17 cellular contexts compared by ENCODE assay signal in the genomic region with DNA sequence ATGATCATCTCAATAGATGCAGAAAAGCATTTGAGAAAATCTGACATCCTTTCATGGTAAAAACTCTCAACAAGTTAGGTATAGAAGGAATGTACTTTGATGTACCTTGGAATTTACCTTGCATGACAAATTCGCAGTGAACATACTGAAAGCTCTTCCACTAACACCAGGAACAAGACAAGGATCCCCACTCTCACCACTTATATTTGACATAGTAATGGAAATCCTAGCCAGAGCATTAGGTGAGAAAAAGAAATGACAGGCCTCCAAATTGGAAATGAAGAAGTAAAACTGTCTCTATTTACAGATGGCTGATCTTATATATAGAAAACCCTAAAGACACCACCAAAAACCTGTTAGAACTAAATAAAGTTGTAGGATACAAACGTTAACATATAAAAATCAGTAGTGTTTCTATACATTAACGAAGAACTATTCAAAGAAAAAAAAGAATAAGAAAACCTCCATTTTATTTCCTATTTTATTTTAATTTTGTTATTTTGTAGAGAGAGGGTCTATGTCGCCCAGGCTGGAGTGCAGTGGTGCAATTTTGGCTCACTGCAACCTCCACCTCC. TPM values are rescaled to one million over a fixed set of nuclear protein-coding genes. Genes with fewer than 3 reads are reported as not detected.
A peak's percentile ranks its signal among the peaks of the same experiment; 100 is the strongest.
DNase-seq lines count a peak whose midpoint lies in the region; ATAC-seq and TF ChIP-seq lines count a peak whose summit lies in the region.
"Had no signal": no experiment of that assay in that cellular context is flagged by ENCODE, and none has a peak within 500 bp of the region (broad histone marks: within the 10 kb centered on the region; RNA-seq: fewer than 3 reads in every experiment).

No MANE protein-coding gene starts in this region.

- H3K4me2 ChIP-seq in OCI-LY3 (ENCODE audit: low read length) = peak overlapping the region; percentile 19

- H3K27me3 Mint-ChIP-seq in natural killer cell (ENCODE audit: low read depth in 2 of 2) = no peaks in the 10 kb centered on the region
- H3K27me3 Mint-ChIP-seq in natural killer cell treated with Interleukin-12 subunit alpha and Interleukin-12 subunit beta and Interleukin-15 and Interleukin-18, amount 100 ng/mL, for 72 hours = no peaks in the 10 kb centered on the region
- no peaks in the 10 kb centered on the region for H3K27me3 Mint-ChIP-seq in memory B cell
- H3K27me3 Mint-ChIP-seq: CD4-positive, CD25-positive, alpha-beta regulatory T cell had no signal

- ATAC-seq in natural killer cell (no peak), memory B cell (ENCODE audit: low read depth) (peak; percentile 50), HG02678 (IDR thresholded peaks at IDR 0.05; ENCODE audit: unreplicated experiment) (no peak), GM18873 (IDR thresholded peaks at IDR 0.05; ENCODE audit: low FRiP score, unreplicated experiment) (no peak)
- ATAC-seq in natural killer cell treated with Interleukin-12 subunit alpha and Interleukin-12 subunit beta and Interleukin-15 and Interleukin-18, amount 100 ng/mL, for 72 hours = no peak
- ATAC-seq: K562, PC-3 had no signal

- intact Hi-C loops in natural killer cell (cut with micrococcal nuclease) = no loop called here

- no peaks in the 10 kb centered on the region for H3K79me2 ChIP-seq in OCI-LY3 (ENCODE audit: low read length)

- TF ChIP-seq CTCF in natural killer cell (IDR thresholded peaks at IDR 0.05) (no peak), OCI-LY3 (IDR thresholded peaks at IDR 0.05; ENCODE audit: low read depth, low read length) (no peak)

- H3K36me3 ChIP-seq in OCI-LY3 (replicated peaks; ENCODE audit: low read depth, low read length) = peaks cover 11% of the 10 kb centered on the region
- H3K36me3 ChIP-seq in MG63 = no peaks in the 10 kb centered on the region; the same call in 1 of the 2 replicates

- H3K9me3 ChIP-seq in OCI-LY3 (ENCODE audit: insufficient read depth, low read length) (no peaks in the 10 kb centered on the region), MG63 (no peaks in the 10 kb centered on the region)

- no peaks in the 10 kb centered on the region for H4K20me1 ChIP-seq in OCI-LY3 (ENCODE audit: insufficient read depth, low read length)

- no peaks in the 10 kb centered on the region for H3K36me3 Mint-ChIP-seq in natural killer cell
- no peaks in the 10 kb centered on the region for H3K36me3 Mint-ChIP-seq in natural killer cell treated with Interleukin-12 subunit alpha and Interleukin-12 subunit beta and Interleukin-15 and Interleukin-18, amount 100 ng/mL, for 72 hours
- peaks cover 5% of the 10 kb centered on the region for H3K36me3 Mint-ChIP-seq in memory B cell

- H3K4me3 ChIP-seq in OCI-LY3 (ENCODE audit: low read length) (no peak overlapping the region), MG63 (no peak overlapping the region)
- H3K4me3 ChIP-seq: K562 had no signal

- H3K27ac Mint-ChIP-seq in natural killer cell = peak overlapping the region; percentile 40 to 56
- H3K27ac Mint-ChIP-seq in natural killer cell treated with Interleukin-12 subunit alpha and Interleukin-12 subunit beta and Interleukin-15 and Interleukin-18, amount 100 ng/mL, for 72 hours = no peak overlapping the region
- peak overlapping the region; percentile 47 for H3K27ac Mint-ChIP-seq in memory B cell

- H2AFZ ChIP-seq in OCI-LY3 (ENCODE audit: low read depth, low read length) = no peak overlapping the region

- H3K27ac ChIP-seq in OCI-LY3 (ENCODE audit: low read length) = no peak overlapping the region
- H3K27ac ChIP-seq: HL-60, RWPE1 had no signal

- no peaks in the 10 kb centered on the region for H3K9me3 Mint-ChIP-seq in natural killer cell
- H3K9me3 Mint-ChIP-seq in natural killer cell treated with Interleukin-12 subunit alpha and Interleukin-12 subunit beta and Interleukin-15 and Interleukin-18, amount 100 ng/mL, for 72 hours = no peaks in the 10 kb centered on the region
- H3K9me3 Mint-ChIP-seq in memory B cell = no peaks in the 10 kb centered on the region
- H3K9me3 Mint-ChIP-seq: CD4-positive, CD25-positive, alpha-beta regulatory T cell had no signal

- no peak overlapping the region for H3K4me3 Mint-ChIP-seq in natural killer cell
- H3K4me3 Mint-ChIP-seq in natural killer cell treated with Interleukin-12 subunit alpha and Interleukin-12 subunit beta and Interleukin-15 and Interleukin-18, amount 100 ng/mL, for 72 hours = no peak overlapping the region
- no peak overlapping the region for H3K4me3 Mint-ChIP-seq in memory B cell
- H3K4me3 Mint-ChIP-seq: CD4-positive, CD25-positive, alpha-beta regulatory T cell had no signal

- peaks cover 21% of the 10 kb centered on the region for H3K4me1 ChIP-seq in OCI-LY3 (ENCODE audit: low read length)

- no peak for DNase-seq in natural killer cell
- no peak for DNase-seq in natural killer cell treated with Interleukin-12 subunit alpha and Interleukin-12 subunit beta and Interleukin-15 and Interleukin-18, amount 100 ng/mL, for 72 hours (ENCODE audit: low spot score)
- no peak for DNase-seq in memory B cell (ENCODE audit: low spot score in 2 of 2)
- DNase-seq in MG63 = no peak
- DNase-seq: CD4-positive, CD25-positive, alpha-beta regulatory T cell; DMS53; HCEC 1CT; NCI-H1092 treated with DMSO at 0.1 percent for 48 hours; NCI-H2227 treated with DMSO at 0.1 percent for 48 hours; NCI-H524; PC-3 had no signal

- H3K9ac ChIP-seq in OCI-LY3 (ENCODE audit: low read length) = no peak overlapping the region

- peaks cover 15 to 20% of the 10 kb centered on the region in 2 donors for H3K4me1 Mint-ChIP-seq in natural killer cell
- peaks cover 16 to 19% of the 10 kb centered on the region in 2 donors for H3K4me1 Mint-ChIP-seq in natural killer cell treated with Interleukin-12 subunit alpha and Interleukin-12 subunit beta and Interleukin-15 and Interleukin-18, amount 100 ng/mL, for 72 hours (ENCODE audit: low read depth in 2 of 2)
- peaks cover 20% of the 10 kb centered on the region for H3K4me1 Mint-ChIP-seq in memory B cell

- H3K27me3 ChIP-seq in OCI-LY3 (ENCODE audit: low read depth, low read length) (no peaks in the 10 kb centered on the region), MG63 (no peaks in the 10 kb centered on the region)

RNA-seq across cellular contexts. Expression of gene TMEM230, which starts 20.0 kb away (rescaled TPM):
- 10 to 100 TPM; 49.9 to 67.4 (median 59.9) TPM for total RNA-seq in natural killer cell
- total RNA-seq in natural killer cell treated with Interleukin-12 subunit alpha and Interleukin-12 subunit beta and Interleukin-15 and Interleukin-18, amount 100 ng/mL, for 72 hours = 10 to 100 TPM; 68.3 to 78.1 TPM
- 69.9 and 72.2 TPM in 2 replicates for total RNA-seq in MG63 (2014; rRNA removed; shearing (Covaris generic); ENCODE audit: low replicate concordance)

RNA-seq across cellular contexts. Expression of gene PCNA, which starts 26.9 kb away (rescaled TPM):
- total RNA-seq in natural killer cell = 10 to 100 TPM; 41.5 to 50.6 (median 46.9) TPM
- 100 to 1,000 TPM; 288 to 377 TPM for total RNA-seq in natural killer cell treated with Interleukin-12 subunit alpha and Interleukin-12 subunit beta and Interleukin-15 and Interleukin-18, amount 100 ng/mL, for 72 hours
- total RNA-seq in MG63 (2014; rRNA removed; shearing (Covaris generic); ENCODE audit: low replicate concordance) = 185 and 256 TPM in 2 replicates

RNA-seq across cellular contexts. Expression of gene CDS2, which starts 34.0 kb away (rescaled TPM):
- total RNA-seq in natural killer cell = 10 to 100 TPM; 45.6 to 54.7 (median 53.8) TPM
- 10 to 100 TPM; 48.7 to 52.0 TPM for total RNA-seq in natural killer cell treated with Interleukin-12 subunit alpha and Interleukin-12 subunit beta and Interleukin-15 and Interleukin-18, amount 100 ng/mL, for 72 hours
- 3.3 and 4.0 TPM in 2 replicates for total RNA-seq in MG63 (2014; rRNA removed; shearing (Covaris generic); ENCODE audit: low replicate concordance)

Comparison
In these comparisons a context has a peak if more than half of its experiments do, and no peak if none do; other contexts are left out.
1. H3K27ac Mint-ChIP-seq: peak in natural killer cell (2 of 2) and memory B cell (single experiment); none in natural killer cell treated with Interleukin-12 subunit alpha and Interleukin-12 subunit beta and Interleukin-15 and Interleukin-18, amount 100 ng/mL, for 72 hours (0 of 2).